In genomic region chr4:166422475-166422874, GRCh38 we compare ENCODE assay signal across 16 cellular contexts.
DNase-seq lines count a peak whose midpoint lies in the region; ATAC-seq, FAIRE-seq and TF ChIP-seq lines count a peak whose summit lies in the region.
"Had no signal": no experiment of that assay in that cellular context is flagged by ENCODE, and none has a peak within 500 bp of the region (broad histone marks: within the 10 kb centered on the region; RNA-seq: fewer than 3 reads in every experiment).

No MANE protein-coding gene starts in this region.

- H3K4me3 ChIP-seq in astrocyte of the cerebellum (ENCODE audit: low read depth, low read length) (no peak overlapping the region), foreskin fibroblast (ENCODE audit: low read depth in 1 of 2, low read length in 2 of 2) (no peak overlapping the region), lower lobe of right lung (no peak overlapping the region)
- H3K4me3 ChIP-seq: heart right ventricle, left lung had no signal

- in situ Hi-C loops in astrocyte of the cerebellum (cut with HindIII; ENCODE audit: low sequenced_read_pairs): no loop called here

- H3K9me3 ChIP-seq in lower lobe of right lung: peaks cover 4% of the 10 kb centered on the region

- H3K4me1 ChIP-seq in lower lobe of right lung: no peaks in the 10 kb centered on the region
- H3K4me1 ChIP-seq: heart right ventricle, left lung had no signal

- ATAC-seq in lower lobe of right lung: no peak
- no peak for ATAC-seq in stimulated activated naive CD8-positive, alpha-beta T cell treated with anti-CD3 and anti-CD28 coated beads, Interleukin-15, Interleukin-2, amounts not matched to agents 100 U/mL and 50 U/mL, for 24 hours
- ATAC-seq: heart right ventricle, left lung, right cardiac atrium had no signal

- DNase-seq in HT1080 (ENCODE audit: low read depth) (peak; percentile 79), astrocyte of the cerebellum (ENCODE audit: low read depth) (peak; percentile 53), foreskin fibroblast (peak; percentile 69 to 85), urothelium cell line (ENCODE audit: low spot score) (peak; percentile 17), lower lobe of right lung (no peak), NOMO-1 (lab: John Stamatoyannopoulos, UW; ENCODE audit: unreplicated experiment in 2 of 2) (no peak)
- no peak for DNase-seq in stimulated activated naive CD8-positive, alpha-beta T cell treated with anti-CD3 and anti-CD28 coated beads, Interleukin-15, Interleukin-2, amounts not matched to agents 100 U/mL and 50 U/mL, for 24 hours
- DNase-seq: amygdala; effector CD8-positive, alpha-beta T cell; GOT3; heart right ventricle; left lung; NCI-H1417; right cardiac atrium; RPMI8226; stimulated activated naive CD4-positive, alpha-beta T cell treated with Interleukin-2 at 50 U/mL for 16 hours had no signal

- no peaks in the 10 kb centered on the region for H3K27me3 ChIP-seq in lower lobe of right lung (ENCODE audit: low read depth)
- H3K27me3 ChIP-seq: heart right ventricle, left lung had no signal

- FAIRE-seq in urothelium cell line (lab: Jason Lieb, UNC): no peak

- TF ChIP-seq CTCF in astrocyte of the cerebellum (IDR thresholded peaks at IDR 0.05; ENCODE audit: low read depth, low read length, missing control alignments) (no peak), foreskin fibroblast (IDR thresholded peaks at IDR 0.05; ENCODE audit: low read depth, low read length) (no peak), lower lobe of right lung (IDR thresholded peaks at IDR 0.05) (no peak)

- H3K27ac ChIP-seq in lower lobe of right lung: no peak overlapping the region
- H3K27ac ChIP-seq: heart right ventricle, left lung had no signal

- intact Hi-C loops in lower lobe of right lung (cut with DNase I): no loop called here

- no peaks in the 10 kb centered on the region for H3K36me3 ChIP-seq in lower lobe of right lung
- H3K36me3 ChIP-seq: heart right ventricle, left lung had no signal

Comparison
In these comparisons a context has a peak if more than half of its experiments do, and no peak if none do; other contexts are left out.
1. DNase-seq: peak in HT1080 (single experiment), astrocyte of the cerebellum (single experiment), foreskin fibroblast (2 of 2) and urothelium cell line (single experiment); none in lower lobe of right lung (single experiment), stimulated activated naive CD8-positive, alpha-beta T cell treated with anti-CD3 and anti-CD28 coated beads, Interleukin-15, Interleukin-2, amounts not matched to agents 100 U/mL and 50 U/mL, for 24 hours (single experiment) and NOMO-1 (0 of 2).